8 cellular contexts compared by ENCODE assay signal in genomic region chr19:35935911-35936737, GRCh38.
DNase-seq lines count a peak whose midpoint lies in the region; ATAC-seq lines count a peak whose summit lies in the region.

TSS of gene LRFN3 (plus strand) at chr19:35936374. CDS start at chr19:35939426, 3,052 bp downstream.

- peak within 1 kb of the TSS; percentile 0 to 77 for H3K27ac Mint-ChIP-seq in effector memory CD8-positive, alpha-beta T cell
- H3K27ac Mint-ChIP-seq in memory B cell, result no peak within 1 kb of the TSS

- DNase-seq in SIG-M5 treated with dmso at 0.1 percent for 504 hours (lab: John Stamatoyannopoulos, UW; ENCODE audit: unreplicated experiment), result peak; percentile 32
- no peak for DNase-seq in SIG-M5 (lab: John Stamatoyannopoulos, UW)
- DNase-seq in NCI-H524 treated with DMSO at 0.1 percent for 48 hours (lab: John Stamatoyannopoulos, UW), result peak; percentile 18
- DNase-seq in activated CD8-positive, alpha-beta memory T cell treated with anti-CD3 and anti-CD28 coated beads for 24 hours, result peak; percentile 81
- DNase-seq in effector memory CD8-positive, alpha-beta T cell, result peak in 1 of 3 experiments; percentile 22
- DNase-seq in memory B cell (ENCODE audit: low spot score in 2 of 2), result peak in 1 of 2 donors; percentile 24
- DNase-seq in stimulated activated CD4-positive, alpha-beta T cell treated with anti-CD3 and anti-CD28 coated beads, TNF-alpha, amount 100 ng/mL, for 24 hours (ENCODE audit: low read depth in 3 of 3), result peak in 2 of 3 experiments; percentile 36 to 67

- no peak for ATAC-seq in effector memory CD8-positive, alpha-beta T cell (replicated peaks)
- no peak for ATAC-seq in memory B cell (ENCODE audit: low read depth)
- ATAC-seq in GM21360 (IDR thresholded peaks at IDR 0.05; ENCODE audit: unreplicated experiment), result no peak

- H3K4me3 Mint-ChIP-seq in effector memory CD8-positive, alpha-beta T cell, result peak within 1 kb of the TSS; percentile 73 to 86
- H3K4me3 Mint-ChIP-seq in memory B cell, result peak within 1 kb of the TSS; percentile 87

- no peaks in the 10 kb centered on the region for H3K27me3 Mint-ChIP-seq in effector memory CD8-positive, alpha-beta T cell
- H3K27me3 Mint-ChIP-seq in memory B cell, result peaks cover 16% of the 10 kb centered on the region

- peaks cover 17% of the 10 kb centered on the region for H3K36me3 Mint-ChIP-seq in effector memory CD8-positive, alpha-beta T cell (ENCODE audit: insufficient read depth)
- peaks cover 4% of the 10 kb centered on the region for H3K36me3 Mint-ChIP-seq in memory B cell

- H3K9me3 Mint-ChIP-seq in effector memory CD8-positive, alpha-beta T cell, result no peaks in the 10 kb centered on the region
- no peaks in the 10 kb centered on the region for H3K9me3 Mint-ChIP-seq in memory B cell

- peaks cover 26 to 27% of the 10 kb centered on the region in 2 donors for H3K4me1 Mint-ChIP-seq in effector memory CD8-positive, alpha-beta T cell (ENCODE audit: low read depth in 2 of 2)
- H3K4me1 Mint-ChIP-seq in memory B cell, result peaks cover 25% of the 10 kb centered on the region
